1 cellular context compared by ENCODE assay signal in the genomic region with DNA sequence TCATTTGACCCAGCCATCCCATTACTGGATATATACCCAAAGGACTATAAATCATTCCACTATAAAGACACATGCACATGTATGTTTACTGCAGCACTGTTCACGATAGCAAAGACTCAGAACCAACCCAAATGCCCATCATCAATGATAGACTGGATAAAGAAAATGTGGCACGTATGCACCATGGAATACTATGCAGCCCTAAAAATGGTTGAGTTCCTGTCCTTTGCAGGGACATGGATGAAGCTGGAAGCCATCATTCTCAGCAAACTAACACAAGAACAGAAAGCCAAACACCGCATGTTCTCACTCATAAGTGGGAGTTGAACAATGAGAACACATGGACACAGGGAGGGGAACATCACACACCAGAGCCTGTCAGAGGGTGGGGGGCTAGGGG.
TF ChIP-seq lines count a peak whose summit lies in the region.

No MANE protein-coding gene starts in this region.

TF ChIP-seq in K562, 482 proteins besides CTCF, POLR2A, EP300 and RAD21:
- TF ChIP-seq ZNF146 (CRISPR knock-in tag; IDR thresholded peaks at IDR 0.05; ENCODE audit: unreplicated experiment), result peak; percentile 69
- TF ChIP-seq RBM25 (IDR thresholded peaks at IDR 0.05; ENCODE audit: low read depth, low read length, severe bottlenecking), result peak; percentile 33
